Comparison of ENCODE assay signal across 27 cellular contexts in genomic region chr2:12685145-12685544, GRCh38. TPM values are rescaled to one million over a fixed set of nuclear protein-coding genes. Genes with fewer than 3 reads are reported as not detected.
DNase-seq lines count a peak whose midpoint lies in the region; ATAC-seq and TF ChIP-seq lines count a peak whose summit lies in the region.
"Had no signal": no experiment of that assay in that cellular context is flagged by ENCODE, and none has a peak within 500 bp of the region (broad histone marks: within the 10 kb centered on the region; RNA-seq: fewer than 3 reads in every experiment).

No MANE protein-coding gene starts in this region.

- intact Hi-C loops in Right ventricle myocardium superior (cut with DNase I) (no loop called here), cardiac septum (cut with DNase I) (no loop called here), uterus (cut with DNase I; ENCODE audit: low total_unique reads) (no loop called here)

- H3K9me3 ChIP-seq in uterus, result no peaks in the 10 kb centered on the region
- H3K9me3 ChIP-seq: colonic mucosa had no signal

- peak overlapping the region; percentile 7 to 38 for H3K27ac ChIP-seq in uterus
- H3K27ac ChIP-seq: cardiac muscle cell, colonic mucosa had no signal

- DNase-seq in Right ventricle myocardium superior, result no peak
- DNase-seq in cardiac septum (ENCODE audit: low spot score), result no peak
- DNase-seq in RPMI7951 (ENCODE audit: low read depth), result peak; percentile 22
- peak; percentile 73 for DNase-seq in fibroblast of pulmonary artery (ENCODE audit: low read depth)
- DNase-seq in uterus, result no peak
- no peak for DNase-seq in retina
- DNase-seq in NCI-H345 treated with DMSO at 0.1 percent for 48 hours (lab: John Stamatoyannopoulos, UW; ENCODE audit: unreplicated experiment), result no peak
- DNase-seq in activated CD4-positive, CD25-positive, alpha-beta regulatory T cell treated with anti-CD3 and anti-CD28 coated beads, Interleukin-2, amount 50 U/mL, for 72 hours, result no peak
- DNase-seq: activated CD4-positive, alpha-beta T cell treated with anti-CD3 and anti-CD28 coated beads, Interleukin-2, amount 10 ng/mL, durations not matched to agents 7 days and 5 days; activated effector memory CD4-positive, alpha-beta T cell treated with Interleukin-2 at 50 U/mL for 16 hours; CD8-positive, alpha-beta memory T cell; colonic mucosa; DMS153; effector memory CD4-positive, alpha-beta T cell; kidney; midbrain; MM.1S; naive thymus-derived CD4-positive, alpha-beta T cell; NCI-H1930; NCI-H774; SHP77 treated with DMSO at 0.1 percent for 48 hours; stimulated activated CD4-positive, alpha-beta T cell treated with anti-CD3 and anti-CD28 coated beads, Interleukin-4, amount 100 ng/mL, for 24 hours; T-helper 9 cell; trophoblast cell had no signal

- no peaks in the 10 kb centered on the region for H3K36me3 ChIP-seq in uterus
- H3K36me3 ChIP-seq: cardiac muscle cell, colonic mucosa had no signal

- no peaks in the 10 kb centered on the region for H3K27me3 ChIP-seq in uterus
- H3K27me3 ChIP-seq: cardiac muscle cell, colonic mucosa had no signal

- H3K4me1 ChIP-seq in uterus, result no peaks in the 10 kb centered on the region
- H3K4me1 ChIP-seq: colonic mucosa had no signal

- H3K4me3 ChIP-seq in fibroblast of pulmonary artery (replicated peaks; ENCODE audit: low read depth, low read length) (no peak overlapping the region), uterus (no peak overlapping the region)
- H3K4me3 ChIP-seq: cardiac muscle cell, colonic mucosa, GM12878 had no signal

- no peak for TF ChIP-seq POLR2A in uterus (IDR thresholded peaks at IDR 0.05)

- TF ChIP-seq CTCF in fibroblast of pulmonary artery (IDR thresholded peaks at IDR 0.05; ENCODE audit: low read length, missing control alignments), result no peak
- no peak for TF ChIP-seq CTCF in uterus (IDR thresholded peaks at IDR 0.05)

- ATAC-seq in Right ventricle myocardium superior (ENCODE audit: poor library complexity), result peak; percentile 26
- ATAC-seq: activated naive CD4-positive, alpha-beta T cell treated with anti-CD3 and anti-CD28 coated beads, Interleukin-2, amount 50 U/mL, for 72 hours; GM12878; naive thymus-derived CD4-positive, alpha-beta T cell had no signal

RNA-seq across cellular contexts. Expression of gene TRIB2, which starts 31.6 kb away (rescaled TPM):
- total RNA-seq in Right ventricle myocardium superior (32.1 TPM), cardiac septum (49.9 TPM), uterus (10 to 100 TPM; 23.8 to 83.6 (median 40.1) TPM)
- 132 and 150 TPM in 2 replicates for total RNA-seq in RPMI7951 (2014; rRNA removed; shearing (Covaris generic))

Comparison
In these comparisons a context has a peak if more than half of its experiments do, and no peak if none do; other contexts are left out.
1. DNase-seq: peak in RPMI7951 (single experiment) and fibroblast of pulmonary artery (single experiment); none in Right ventricle myocardium superior (single experiment), cardiac septum (single experiment), uterus (0 of 2), retina (single experiment), NCI-H345 treated with DMSO at 0.1 percent for 48 hours (single experiment) and activated CD4-positive, CD25-positive, alpha-beta regulatory T cell treated with anti-CD3 and anti-CD28 coated beads, Interleukin-2, amount 50 U/mL, for 72 hours (single experiment).